10 cellular contexts compared by ENCODE assay signal in genomic region chr3:134362670-134363380, GRCh38. TPM values are rescaled to one million over a fixed set of nuclear protein-coding genes. Genes with fewer than 3 reads are reported as not detected.
DNase-seq lines count a peak whose midpoint lies in the region; ATAC-seq, FAIRE-seq and TF ChIP-seq lines count a peak whose summit lies in the region.
"Had no signal": no experiment of that assay in that cellular context is flagged by ENCODE, and none has a peak within 500 bp of the region (broad histone marks: within the 10 kb centered on the region; RNA-seq: fewer than 3 reads in every experiment).

No MANE protein-coding gene starts in this region.

- H3K27me3 ChIP-seq in skeletal muscle tissue (ENCODE audit: control insufficient read depth in 3 of 3, insufficient read depth in 3 of 3, low read length in 3 of 3): no peaks in the 10 kb centered on the region

- in situ Hi-C loops in GM13977 (cut with MboI; ENCODE audit: low pct_unique_long_range_greater_than_20kb, low sequenced_read_pairs, unreplicated experiment): no loop called here

- DNase-seq in GM13977 (ENCODE audit: low spot score): peak; percentile 31
- no peak for DNase-seq in kidney
- no peak for DNase-seq in AG08395 (ENCODE audit: low spot score)
- DNase-seq in SHP77 (lab: John Stamatoyannopoulos, UW): no peak
- DNase-seq: activated CD4-positive, alpha-beta T cell treated with anti-CD3 and anti-CD28 coated beads for 48 hours had no signal

- H3K9ac ChIP-seq in kidney (ENCODE audit: low read length in 2 of 2) (peak overlapping the region in 1 of 2 donors; percentile 74), skeletal muscle tissue (ENCODE audit: low read depth in 1 of 3, low read length in 3 of 3) (peak overlapping the region in 2 of 3 donors; percentile 40 to 76)

- H3K9me3 ChIP-seq in kidney (ENCODE audit: control insufficient read depth in 1 of 2, low read length in 2 of 2): no peaks in the 10 kb centered on the region
- no peaks in the 10 kb centered on the region for H3K9me3 ChIP-seq in skeletal muscle tissue (ENCODE audit: control insufficient read depth in 3 of 3, low read length in 3 of 3)

- H3K4me3 ChIP-seq in kidney (ENCODE audit: low read length in 2 of 2) (peak overlapping the region in 1 of 2 donors; percentile 23), skeletal muscle tissue (ENCODE audit: low read length in 3 of 3) (no peak overlapping the region)

- peaks cover 14% of the 10 kb centered on the region for H3K4me1 Mint-ChIP-seq in activated T-helper 17 cell treated with anti-CD3 and anti-CD28 coated beads, Interleukin-2, amount 50 U/mL, for 72 hours

- no peak for FAIRE-seq in kidney (lab: Jason Lieb, UNC)
- FAIRE-seq: RCC 7860 had no signal

- intact Hi-C loops in kidney (cut with DNase I): loop anchor here (5.0 kb wide), 1 partner anchor 51 kb away; no protein-coding TSS in a partner anchor

- no peaks in the 10 kb centered on the region for H3K36me3 Mint-ChIP-seq in activated T-helper 17 cell treated with anti-CD3 and anti-CD28 coated beads, Interleukin-2, amount 50 U/mL, for 72 hours (ENCODE audit: low read depth)

- no peak overlapping the region for H3K27ac Mint-ChIP-seq in activated T-helper 17 cell treated with anti-CD3 and anti-CD28 coated beads, Interleukin-2, amount 50 U/mL, for 72 hours

- H3K9me3 Mint-ChIP-seq in activated T-helper 17 cell treated with anti-CD3 and anti-CD28 coated beads, Interleukin-2, amount 50 U/mL, for 72 hours: no peaks in the 10 kb centered on the region

- no peaks in the 10 kb centered on the region for H3K27me3 Mint-ChIP-seq in activated T-helper 17 cell treated with anti-CD3 and anti-CD28 coated beads, Interleukin-2, amount 50 U/mL, for 72 hours

- peak overlapping the region; percentile 60 for H3K4me3 Mint-ChIP-seq in activated T-helper 17 cell treated with anti-CD3 and anti-CD28 coated beads, Interleukin-2, amount 50 U/mL, for 72 hours

- H3K4me1 ChIP-seq in kidney (ENCODE audit: control insufficient read depth in 1 of 2, insufficient read depth in 1 of 2, low read depth in 1 of 2, low read length in 2 of 2): peaks cover 88 to 89% of the 10 kb centered on the region in 2 donors
- peaks cover 92 to 97% (median 96%) of the 10 kb centered on the region in 3 donors for H3K4me1 ChIP-seq in skeletal muscle tissue (ENCODE audit: control insufficient read depth in 3 of 3, insufficient read depth in 3 of 3, low read length in 3 of 3)

- H3K36me3 ChIP-seq in kidney (ENCODE audit: control insufficient read depth in 1 of 2, insufficient read depth in 2 of 2, low read length in 2 of 2): peaks cover 65 to 94% of the 10 kb centered on the region in 2 donors
- peaks cover 62 to 89% (median 76%) of the 10 kb centered on the region in 3 donors for H3K36me3 ChIP-seq in skeletal muscle tissue (ENCODE audit: control insufficient read depth in 3 of 3, insufficient read depth in 3 of 3, low read length in 3 of 3)

- TF ChIP-seq CTCF in GM13977 (IDR thresholded peaks at IDR 0.05; ENCODE audit: extremely low read depth, insufficient read depth, missing control alignments) (no peak), kidney (IDR thresholded peaks at IDR 0.05; ENCODE audit: borderline replicate concordance, extremely low read depth, insufficient read depth) (no peak)

- no peak for ATAC-seq in activated T-helper 17 cell treated with anti-CD3 and anti-CD28 coated beads, Interleukin-2, amount 50 U/mL, for 72 hours (replicated peaks)
- ATAC-seq in GM18502 (IDR thresholded peaks at IDR 0.05; ENCODE audit: poor library complexity, unreplicated experiment) (no peak), GM18909 (IDR thresholded peaks at IDR 0.05; ENCODE audit: poor library complexity, unreplicated experiment) (no peak)

- H3K27ac ChIP-seq in kidney (ENCODE audit: low read depth in 2 of 2, low read length in 2 of 2) (peak overlapping the region; percentile 91 to 93), skeletal muscle tissue (ENCODE audit: low read depth, low read length) (peak overlapping the region; percentile 81)

RNA-seq across cellular contexts. Expression of gene AMOTL2, which starts 11.4 kb away (rescaled TPM):
- not detected for total RNA-seq in activated T-helper 17 cell treated with anti-CD3 and anti-CD28 coated beads, Interleukin-2, amount 50 U/mL, for 72 hours
- 83.5 TPM for total RNA-seq in kidney
- 19.5 TPM for polyA plus RNA-seq in kidney (ENCODE audit: insufficient read depth, low read depth, low replicate concordance)
- 56.9 TPM for total RNA-seq in skeletal muscle tissue

Comparison
In these comparisons a context has a peak if more than half of its experiments do, and no peak if none do; other contexts are left out.
1. RNA of gene AMOTL2, which starts 11.4 kb away (total RNA-seq): 83.5 TPM in kidney (single experiment) and 56.9 TPM in skeletal muscle tissue (single experiment); not detected in activated T-helper 17 cell treated with anti-CD3 and anti-CD28 coated beads, Interleukin-2, amount 50 U/mL, for 72 hours; every median in the first group is over 10 times any median in the second.